Comparison of ENCODE assay signal across 19 cellular contexts in genomic region chr5:73431204-73431851, GRCh38. TPM values are rescaled to one million over a fixed set of nuclear protein-coding genes. Genes with fewer than 3 reads are reported as not detected.
A peak's percentile ranks its signal among the peaks of the same experiment; 100 is the strongest.
DNase-seq lines count a peak whose midpoint lies in the region; ATAC-seq, FAIRE-seq and TF ChIP-seq lines count a peak whose summit lies in the region.
"Had no signal": no experiment of that assay in that cellular context is flagged by ENCODE, and none has a peak within 500 bp of the region (broad histone marks: within the 10 kb centered on the region; RNA-seq: fewer than 3 reads in every experiment).

No MANE protein-coding gene starts in this region.

- H3K27me3 ChIP-seq in foreskin keratinocyte = peaks cover 3% of the 10 kb centered on the region
- H3K27me3 ChIP-seq in mammary epithelial cell (ENCODE audit: insufficient read depth, low read length) = peaks cover 3% of the 10 kb centered on the region

- no peak for ATAC-seq in natural killer cell treated with Interleukin-12 subunit alpha and Interleukin-12 subunit beta and Interleukin-15 and Interleukin-18, amount 100 ng/mL, for 72 hours
- no peak for ATAC-seq in foreskin keratinocyte
- ATAC-seq: GM12878, GM23338 had no signal

- FAIRE-seq in G401.6 (lab: Jason Lieb, UNC) = peak; percentile 31
- peak; percentile 33 for FAIRE-seq in frontal cortex (lab: Jason Lieb, UNC)
- FAIRE-seq: A204.1, D721Med, GM12878, GM19239, H54 had no signal

- dilution Hi-C loops in mammary epithelial cell (cut with HindIII; ENCODE audit: low sequenced_read_pairs) = no loop called here

- H3K9ac ChIP-seq in mammary epithelial cell (ENCODE audit: insufficient read depth, low read length) = no peak overlapping the region

- peaks cover 18% of the 10 kb centered on the region for H3K4me1 ChIP-seq in HEK293 (ENCODE audit: control insufficient read depth, insufficient read depth, low read length)
- peaks cover 8% of the 10 kb centered on the region for H3K4me1 ChIP-seq in foreskin keratinocyte
- H3K4me1 ChIP-seq in mammary epithelial cell (ENCODE audit: insufficient read depth, low read length) = peaks cover 4% of the 10 kb centered on the region
- H3K4me1 ChIP-seq: Caco-2 had no signal

- no peaks in the 10 kb centered on the region for H3K79me2 ChIP-seq in mammary epithelial cell (ENCODE audit: insufficient read depth, low read length)

- H3K27ac ChIP-seq in HEK293 (ENCODE audit: extremely low read depth, low read depth, low read length) = no peak overlapping the region
- no peak overlapping the region for H3K27ac ChIP-seq in foreskin keratinocyte
- no peak overlapping the region for H3K27ac ChIP-seq in mammary epithelial cell (ENCODE audit: insufficient read depth, low read depth, low read length)
- H3K27ac ChIP-seq: C4-2B had no signal

- in situ Hi-C loops in astrocyte of the spinal cord (cut with HindIII; ENCODE audit: low sequenced_read_pairs) (no loop called here), mammary epithelial cell (cut with MboI; ENCODE audit: low sequenced_read_pairs in 2 of 2) (loop anchor here in 1 of 2 donors (25.0 kb wide), 1 partner anchor 219 kb away; no protein-coding TSS in a partner anchor)

- POLR2A ChIA-PET in HEK293 (lab: Yijun Ruan, JAX) = interaction anchor here (0.6 to 1.1 kb wide), 2 partner anchors 12 to 90 kb away, joined by 3 to 6 read pairs; no protein-coding TSS in a partner anchor

- intact Hi-C loops in mammary epithelial cell (cut with micrococcal nuclease) = no loop called here

- H3K36me3 ChIP-seq in HEK293 (ENCODE audit: control insufficient read depth in 2 of 2, insufficient read depth in 1 of 2, low read length in 2 of 2) (no peaks in the 10 kb centered on the region), mammary epithelial cell (ENCODE audit: insufficient read depth, low read length) (no peaks in the 10 kb centered on the region)

- H3K4me3 ChIP-seq in HEK293 (ENCODE audit: low read depth, low read length) (no peak overlapping the region), astrocyte of the spinal cord (ENCODE audit: low read depth, low read length) (no peak overlapping the region), mammary epithelial cell (replicated peaks in 1 of 3; ENCODE audit: insufficient read depth in 1 of 3, low read depth in 2 of 3, low read length in 3 of 3) (no peak overlapping the region)
- H3K4me3 ChIP-seq: GM12878, GM23338 had no signal

- H3K27me3 Mint-ChIP-seq in natural killer cell treated with Interleukin-12 subunit alpha and Interleukin-12 subunit beta and Interleukin-15 and Interleukin-18, amount 100 ng/mL, for 72 hours = peaks cover 40 to 65% of the 10 kb centered on the region in 2 donors

- peaks cover 5% of the 10 kb centered on the region for H3K36me3 Mint-ChIP-seq in natural killer cell treated with Interleukin-12 subunit alpha and Interleukin-12 subunit beta and Interleukin-15 and Interleukin-18, amount 100 ng/mL, for 72 hours

- H3K9me3 ChIP-seq in HEK293 (ENCODE audit: control insufficient read depth, insufficient read depth, low read depth, low read length) (no peaks in the 10 kb centered on the region), mammary epithelial cell (replicated peaks; ENCODE audit: insufficient read depth, low read length) (no peaks in the 10 kb centered on the region)
- H3K9me3 ChIP-seq: Caco-2 had no signal

- peaks cover 4 to 5% of the 10 kb centered on the region in 2 donors for H3K4me1 Mint-ChIP-seq in natural killer cell treated with Interleukin-12 subunit alpha and Interleukin-12 subunit beta and Interleukin-15 and Interleukin-18, amount 100 ng/mL, for 72 hours (ENCODE audit: low read depth in 2 of 2)

- no peaks in the 10 kb centered on the region for H3K9me3 Mint-ChIP-seq in natural killer cell treated with Interleukin-12 subunit alpha and Interleukin-12 subunit beta and Interleukin-15 and Interleukin-18, amount 100 ng/mL, for 72 hours
- H3K9me3 Mint-ChIP-seq: CD4-positive, alpha-beta T cell; GM23338 had no signal

- H2AFZ ChIP-seq in mammary epithelial cell (ENCODE audit: low read depth, low read length) = no peak overlapping the region
- H2AFZ ChIP-seq: GM23338 had no signal

- no TSS peak for BruUV-seq in mammary epithelial cell (replicated peaks; lab: Mats Ljungman, UMichigan)

- CTCF ChIA-PET in HEK293 (lab: Yijun Ruan, JAX) (interaction anchor here (0.6 to 0.8 kb wide), 2 partner anchors 215 to 275 kb away, joined by 3 read pairs; no protein-coding TSS in a partner anchor), mammary epithelial cell (lab: Charles Lee; ENCODE audit: low non-redundant PET) (no interaction called here)

- TF ChIP-seq CTCF in HEK293 (tag by site-specific recombination; IDR thresholded peaks at IDR 0.05) (no peak), astrocyte of the spinal cord (IDR thresholded peaks at IDR 0.05; ENCODE audit: low read depth, low read length) (no peak), foreskin keratinocyte (conservative IDR thresholded peaks at IDR 0.05) (no peak), mammary epithelial cell (conservative IDR thresholded peaks at IDR 0.05 in 1 of 2, IDR thresholded peaks at IDR 0.05 in 1 of 2; ENCODE audit: extremely low read depth in 1 of 2, insufficient read depth in 1 of 2, low read depth in 1 of 2, low read length in 2 of 2) (no peak)

- H3K4me2 ChIP-seq in mammary epithelial cell (ENCODE audit: insufficient read depth, low read depth, low read length) = no peak overlapping the region
- H3K4me2 ChIP-seq: GM23338 had no signal

- H4K20me1 ChIP-seq in mammary epithelial cell (ENCODE audit: insufficient read depth, low read length) = no peaks in the 10 kb centered on the region

- peak; percentile 35 for DNase-seq in astrocyte of the spinal cord (ENCODE audit: low read depth, low spot score)
- DNase-seq in frontal cortex (ENCODE audit: low spot score in 2 of 2) = no peak
- DNase-seq in natural killer cell treated with Interleukin-12 subunit alpha and Interleukin-12 subunit beta and Interleukin-15 and Interleukin-18, amount 100 ng/mL, for 72 hours (ENCODE audit: low spot score) = no peak
- no peak for DNase-seq in GF-D8 (lab: John Stamatoyannopoulos, UW)
- no peak for DNase-seq in foreskin keratinocyte
- DNase-seq in mammary epithelial cell = no peak
- DNase-seq: ACHN; Caco-2; CD4-positive, alpha-beta T cell; HCEC 1CT had no signal

- no peak overlapping the region for H3K27ac Mint-ChIP-seq in natural killer cell treated with Interleukin-12 subunit alpha and Interleukin-12 subunit beta and Interleukin-15 and Interleukin-18, amount 100 ng/mL, for 72 hours
- H3K27ac Mint-ChIP-seq: CD4-positive, alpha-beta T cell; GM23338 had no signal

- no peak overlapping the region for H3K4me3 Mint-ChIP-seq in natural killer cell treated with Interleukin-12 subunit alpha and Interleukin-12 subunit beta and Interleukin-15 and Interleukin-18, amount 100 ng/mL, for 72 hours
- H3K4me3 Mint-ChIP-seq: CD4-positive, alpha-beta T cell; GM23338 had no signal

TF ChIP-seq in HEK293, 187 proteins besides CTCF, POLR2A, EP300 and RAD21:
- TF ChIP-seq ZNF362 (tag by site-specific recombination; IDR thresholded peaks at IDR 0.05) (peak; percentile 62; the same call in 1 of the 2 replicates), ZNF169 (tag by site-specific recombination; IDR thresholded peaks at IDR 0.05) (no peak), SCRT2 (tag by site-specific recombination; IDR thresholded peaks at IDR 0.05) (peak; percentile 40; the same call in 1 of the 2 replicates), ZNF391 (tag by site-specific recombination; IDR thresholded peaks at IDR 0.05; ENCODE audit: borderline replicate concordance, low read depth) (no peak)

RNA-seq across cellular contexts. Expression of gene FOXD1, which starts 17.2 kb away (rescaled TPM):
- total RNA-seq in frontal cortex = 0.82 TPM
- total RNA-seq in natural killer cell treated with Interleukin-12 subunit alpha and Interleukin-12 subunit beta and Interleukin-15 and Interleukin-18, amount 100 ng/mL, for 72 hours = 1 to 10 TPM; 1.5 to 2.0 TPM
- total RNA-seq in foreskin keratinocyte = 28.0 and 30.9 TPM in 2 replicates
- 35.0 and 37.7 TPM in 2 replicates for polyA plus RNA-seq in foreskin keratinocyte
- 10 to 100 TPM in 1 of 2 donors, 1 to 10 TPM in 1; 1.2 to 58.1 TPM for total RNA-seq in mammary epithelial cell
- 4.3 TPM for polyA plus RNA-seq in mammary epithelial cell
- polyA minus RNA-seq in mammary epithelial cell = 6.3 TPM
- total RNA-seq: CD4-positive, alpha-beta T cell; GM12878 had no signal
- polyA plus RNA-seq: GM12878, GM23338 had no signal
